18 cellular contexts compared by ENCODE assay signal in the genomic region with DNA sequence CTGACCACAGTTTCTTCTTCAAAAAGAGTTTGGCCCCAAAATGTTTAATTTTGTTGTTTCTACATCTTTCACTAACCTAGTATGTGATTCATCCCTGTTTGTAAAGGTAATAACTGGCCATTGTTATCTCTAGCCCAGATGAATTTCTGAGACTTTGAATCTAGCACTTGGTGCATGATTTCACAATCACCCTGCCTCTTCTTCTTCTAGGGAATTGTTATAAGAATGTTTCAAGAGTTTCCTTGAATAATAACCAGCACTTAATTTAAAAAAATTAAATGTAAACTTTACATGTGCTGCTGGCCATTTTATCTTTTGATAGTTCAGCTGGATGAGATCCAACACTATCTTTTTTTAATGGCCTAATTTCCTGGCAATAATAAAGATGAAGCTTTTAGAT. TPM values are rescaled to one million over a fixed set of nuclear protein-coding genes. Genes with fewer than 3 reads are reported as not detected.
A peak's percentile ranks its signal among the peaks of the same experiment; 100 is the strongest.
DNase-seq lines count a peak whose midpoint lies in the region; ATAC-seq and TF ChIP-seq lines count a peak whose summit lies in the region.
"Had no signal": no experiment of that assay in that cellular context is flagged by ENCODE, and none has a peak within 500 bp of the region (broad histone marks: within the 10 kb centered on the region; RNA-seq: fewer than 3 reads in every experiment).

No MANE protein-coding gene starts in this region.

- POLR2A ChIA-PET in A673 (lab: Charles Lee; ENCODE audit: low non-redundant PET) (no interaction called here), HEK293 (lab: Yijun Ruan, JAX) (no interaction called here)

- H3K27ac ChIP-seq in A673 (ENCODE audit: low read depth, low read length, poor library complexity, severe bottlenecking) (no peak overlapping the region), HEK293 (ENCODE audit: extremely low read depth, low read depth, low read length) (no peak overlapping the region), foreskin keratinocyte (no peak overlapping the region), MM.1S (ENCODE audit: low read length) (no peak overlapping the region)
- H3K27ac ChIP-seq: PC-9, RWPE1, SJCRH30 had no signal

- DNase-seq in A673 (ENCODE audit: low spot score) (peak; percentile 15), amniotic epithelial cell (ENCODE audit: low read depth) (peak; percentile 72), foreskin keratinocyte (peak; percentile 9 to 17), MM.1S (no peak), GM19240 (ENCODE audit: insufficient read length, low spot score) (no peak), T1000 (lab: John Stamatoyannopoulos, UW) (no peak)
- DNase-seq: C1 segment of cervical spinal cord; CD8-positive, alpha-beta memory T cell; DMS79; H7; NCI-H1694; NCI-H510A treated with DMSO at 0.1 percent for 48 hours; PC-9; SJCRH30 had no signal

- H3K4me2 ChIP-seq in MM.1S (ENCODE audit: low read depth, low read length) = no peak overlapping the region
- H3K4me2 ChIP-seq: PC-9 had no signal

- H3K27me3 ChIP-seq in A673 (replicated peaks; ENCODE audit: insufficient read depth, low read depth, low read length, poor library complexity) = no peaks in the 10 kb centered on the region
- H3K27me3 ChIP-seq in foreskin keratinocyte = peaks cover 16% of the 10 kb centered on the region
- H3K27me3 ChIP-seq in MM.1S (replicated peaks; ENCODE audit: insufficient read depth, low read length) = no peaks in the 10 kb centered on the region
- H3K27me3 ChIP-seq: SJCRH30 had no signal

- H3K36me3 ChIP-seq in A673 (ENCODE audit: insufficient read depth, low read length, poor library complexity, severe bottlenecking) (no peaks in the 10 kb centered on the region), HEK293 (ENCODE audit: control insufficient read depth in 2 of 2, insufficient read depth in 1 of 2, low read length in 2 of 2) (no peaks in the 10 kb centered on the region), MM.1S (replicated peaks; ENCODE audit: insufficient read depth, low read length) (no peaks in the 10 kb centered on the region)
- H3K36me3 ChIP-seq: SJCRH30 had no signal

- H3K79me2 ChIP-seq in MM.1S (ENCODE audit: low read length) = no peaks in the 10 kb centered on the region

- H3K4me1 ChIP-seq in A673 (ENCODE audit: insufficient read depth, low read length, poor library complexity, severe bottlenecking) = peaks cover 9% of the 10 kb centered on the region
- H3K4me1 ChIP-seq in HEK293 (ENCODE audit: control insufficient read depth, insufficient read depth, low read length) = peaks cover 27% of the 10 kb centered on the region
- H3K4me1 ChIP-seq in foreskin keratinocyte = no peaks in the 10 kb centered on the region
- H3K4me1 ChIP-seq in MM.1S (ENCODE audit: low read length) = no peaks in the 10 kb centered on the region
- H3K4me1 ChIP-seq: SJCRH30 had no signal

- H3K4me3 ChIP-seq in A673 (ENCODE audit: low read depth, low read length, poor library complexity, severe bottlenecking) = no peak overlapping the region
- no peak overlapping the region for H3K4me3 ChIP-seq in HEK293 (ENCODE audit: low read depth, low read length)
- H3K4me3 ChIP-seq in MM.1S (ENCODE audit: low read length) = no peak overlapping the region
- H3K4me3 ChIP-seq: PC-9, SJCRH30 had no signal

- H4K20me1 ChIP-seq in MM.1S (ENCODE audit: insufficient read depth, low read length) = no peaks in the 10 kb centered on the region

- H3K9ac ChIP-seq in MM.1S (ENCODE audit: low read length) = no peak overlapping the region

- BruUV-seq in A673 (replicated peaks; lab: Mats Ljungman, UMichigan) = no TSS peak

- intact Hi-C loops in A673 (cut with micrococcal nuclease; ENCODE audit: unreplicated experiment) = no loop called here

- ATAC-seq in foreskin keratinocyte (no peak), GM21528 (IDR thresholded peaks at IDR 0.05; ENCODE audit: low FRiP score, unreplicated experiment) (no peak)

- no peak overlapping the region for H2AFZ ChIP-seq in MM.1S (ENCODE audit: low read length)
- H2AFZ ChIP-seq: PC-9 had no signal

- TF ChIP-seq CTCF in A673 (conservative IDR thresholded peaks at IDR 0.05; ENCODE audit: low read depth, low read length) (no peak), HEK293 (tag by site-specific recombination; IDR thresholded peaks at IDR 0.05) (no peak), foreskin keratinocyte (conservative IDR thresholded peaks at IDR 0.05) (no peak), MM.1S (IDR thresholded peaks at IDR 0.05; ENCODE audit: low read length) (no peak)

- H3K9me3 ChIP-seq in A673 (ENCODE audit: low read depth, low read length, poor library complexity, severe bottlenecking) = no peaks in the 10 kb centered on the region
- H3K9me3 ChIP-seq in HEK293 (ENCODE audit: control insufficient read depth, insufficient read depth, low read depth, low read length) = no peaks in the 10 kb centered on the region
- no peaks in the 10 kb centered on the region for H3K9me3 ChIP-seq in MM.1S (replicated peaks; ENCODE audit: insufficient read depth, low read length)
- H3K9me3 ChIP-seq: SJCRH30 had no signal

- CTCF ChIA-PET in A673 (lab: Charles Lee) (no interaction called here), HEK293 (lab: Yijun Ruan, JAX) (no interaction called here)

- no peaks in the 10 kb centered on the region for H3F3A ChIP-seq in MM.1S (ENCODE audit: insufficient read depth, low read length)

- H3K9me2 ChIP-seq in MM.1S (replicated peaks; ENCODE audit: insufficient read depth, low read length) = no peaks in the 10 kb centered on the region

TF ChIP-seq in HEK293, 187 proteins besides CTCF, POLR2A, EP300 and RAD21:
- TF ChIP-seq RBAK (tag by site-specific recombination; IDR thresholded peaks at IDR 0.05) (no peak), HOXD13 (CRISPR knock-in tag; IDR thresholded peaks at IDR 0.05; ENCODE audit: borderline replicate concordance) (no peak), ZNF660 (tag by site-specific recombination; IDR thresholded peaks at IDR 0.05) (no peak), ZNF777 (tag by site-specific recombination; IDR thresholded peaks at IDR 0.05; ENCODE audit: borderline replicate concordance) (no peak)
- TF ChIP-seq, protein P1, sequence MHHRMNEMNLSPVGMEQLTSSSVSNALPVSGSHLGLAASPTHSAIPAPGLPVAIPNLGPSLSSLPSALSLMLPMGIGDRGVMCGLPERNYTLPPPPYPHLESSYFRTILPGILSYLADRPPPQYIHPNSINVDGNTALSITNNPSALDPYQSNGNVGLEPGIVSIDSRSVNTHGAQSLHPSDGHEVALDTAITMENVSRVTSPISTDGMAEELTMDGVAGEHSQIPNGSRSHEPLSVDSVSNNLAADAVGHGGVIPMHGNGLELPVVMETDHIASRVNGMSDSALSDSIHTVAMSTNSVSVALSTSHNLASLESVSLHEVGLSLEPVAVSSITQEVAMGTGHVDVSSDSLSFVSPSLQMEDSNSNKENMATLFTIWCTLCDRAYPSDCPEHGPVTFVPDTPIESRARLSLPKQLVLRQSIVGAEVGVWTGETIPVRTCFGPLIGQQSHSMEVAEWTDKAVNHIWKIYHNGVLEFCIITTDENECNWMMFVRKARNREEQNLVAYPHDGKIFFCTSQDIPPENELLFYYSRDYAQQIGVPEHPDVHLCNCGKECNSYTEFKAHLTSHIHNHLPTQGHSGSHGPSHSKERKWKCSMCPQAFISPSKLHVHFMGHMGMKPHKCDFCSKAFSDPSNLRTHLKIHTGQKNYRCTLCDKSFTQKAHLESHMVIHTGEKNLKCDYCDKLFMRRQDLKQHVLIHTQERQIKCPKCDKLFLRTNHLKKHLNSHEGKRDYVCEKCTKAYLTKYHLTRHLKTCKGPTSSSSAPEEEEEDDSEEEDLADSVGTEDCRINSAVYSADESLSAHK (tag by site-specific recombination; IDR thresholded peaks at IDR 0.05) = 0 out of 2 replicates have a peak, but pooled peaks have one; percentile 27
- TF ChIP-seq, protein P2, sequence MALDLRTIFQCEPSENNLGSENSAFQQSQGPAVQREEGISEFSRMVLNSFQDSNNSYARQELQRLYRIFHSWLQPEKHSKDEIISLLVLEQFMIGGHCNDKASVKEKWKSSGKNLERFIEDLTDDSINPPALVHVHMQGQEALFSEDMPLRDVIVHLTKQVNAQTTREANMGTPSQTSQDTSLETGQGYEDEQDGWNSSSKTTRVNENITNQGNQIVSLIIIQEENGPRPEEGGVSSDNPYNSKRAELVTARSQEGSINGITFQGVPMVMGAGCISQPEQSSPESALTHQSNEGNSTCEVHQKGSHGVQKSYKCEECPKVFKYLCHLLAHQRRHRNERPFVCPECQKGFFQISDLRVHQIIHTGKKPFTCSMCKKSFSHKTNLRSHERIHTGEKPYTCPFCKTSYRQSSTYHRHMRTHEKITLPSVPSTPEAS (tag by site-specific recombination; IDR thresholded peaks at IDR 0.05) = no peak

RNA-seq across cellular contexts. Expression of a gene that starts 31.7 kb away (rescaled TPM):
- total RNA-seq in A673 (2021) (not detected in 2 replicates), foreskin keratinocyte (not detected in 2 replicates)
- polyA plus RNA-seq in foreskin keratinocyte = not detected in 2 replicates
- total RNA-seq: CD8-positive, alpha-beta memory T cell; H7; LHCN-M2; PC-9; SJCRH30 had no signal
- polyA plus RNA-seq: CD8-positive, alpha-beta memory T cell had no signal

Comparison
In these comparisons a context has a peak if more than half of its experiments do, and no peak if none do; other contexts are left out.
1. DNase-seq: peak in A673 (single experiment), amniotic epithelial cell (single experiment) and foreskin keratinocyte (2 of 2); none in MM.1S (single experiment), GM19240 (single experiment) and T1000 (single experiment).